ENCODE assay signal across 21 cellular contexts in genomic region chr2:57869763-57870344, GRCh38.
"Had no signal": no experiment of that assay in that cellular context is flagged by ENCODE, and none has a peak within 500 bp of the region (broad histone marks: within the 10 kb centered on the region; RNA-seq: fewer than 3 reads in every experiment).

No MANE protein-coding gene starts in this region.

- H3K27ac Mint-ChIP-seq: activated B cell treated with CpG ODN at 0.5 μM for 24 hours; activated CD4-positive, alpha-beta T cell treated with anti-CD3 and anti-CD28 coated beads, Interleukin-2, amount 10 ng/mL, durations not matched to agents 24 days and 14 days; activated CD8-positive, alpha-beta T cell treated with anti-CD3 and anti-CD28 coated beads, Interleukin-2, amount 10 ng/mL, durations not matched to agents 7 days and 5 days; activated naive CD4-positive, alpha-beta T cell treated with anti-CD3 and anti-CD28 coated beads, Interleukin-2, amount 50 U/mL, for 72 hours; natural killer cell; T-helper 2 cell treated with Interferon-gamma antibody and Interleukin-4, amounts not matched to agents 5 μg/mL and 100 μg/mL, for 36 hours; type B pancreatic cell had no signal

- H3K27me3 Mint-ChIP-seq: activated B cell treated with CpG ODN at 0.5 μM for 24 hours; activated CD4-positive, alpha-beta T cell treated with anti-CD3 and anti-CD28 coated beads, Interleukin-2, amount 10 ng/mL, durations not matched to agents 24 days and 14 days; type B pancreatic cell had no signal

- H3K4me1 ChIP-seq: suprapubic skin had no signal

- H3K36me3 ChIP-seq: suprapubic skin had no signal

- H3K4me3 Mint-ChIP-seq: activated B cell treated with CpG ODN at 0.5 μM for 24 hours; activated CD4-positive, alpha-beta T cell treated with anti-CD3 and anti-CD28 coated beads, Interleukin-2, amount 10 ng/mL, durations not matched to agents 24 days and 14 days; activated CD8-positive, alpha-beta T cell treated with anti-CD3 and anti-CD28 coated beads, Interleukin-2, amount 10 ng/mL, durations not matched to agents 7 days and 5 days; natural killer cell; T-helper 2 cell treated with Interferon-gamma antibody and Interleukin-4, amounts not matched to agents 5 μg/mL and 100 μg/mL, for 36 hours; type B pancreatic cell had no signal

- H3K4me3 ChIP-seq: coronary artery, smooth muscle cell, suprapubic skin had no signal

- H3K36me3 Mint-ChIP-seq: activated naive CD4-positive, alpha-beta T cell treated with anti-CD3 and anti-CD28 coated beads, Interleukin-2, amount 50 U/mL, for 72 hours; natural killer cell; type B pancreatic cell had no signal

- H3K9me3 Mint-ChIP-seq: activated CD4-positive, alpha-beta T cell treated with anti-CD3 and anti-CD28 coated beads, Interleukin-2, amount 10 ng/mL, durations not matched to agents 24 days and 14 days; T-helper 2 cell treated with Interferon-gamma antibody and Interleukin-4, amounts not matched to agents 5 μg/mL and 100 μg/mL, for 36 hours; type B pancreatic cell had no signal

- H3K27ac ChIP-seq: coronary artery, suprapubic skin had no signal

- H3K9me3 ChIP-seq: suprapubic skin had no signal

- DNase-seq: activated B cell treated with CpG ODN at 0.5 μM for 24 hours; activated CD4-positive, alpha-beta T cell treated with anti-CD3 and anti-CD28 coated beads, Interleukin-2, amount 10 ng/mL, durations not matched to agents 24 days and 14 days; activated CD8-positive, alpha-beta memory T cell treated with anti-CD3 and anti-CD28 coated beads, Interleukin-2, amount 50 U/mL, for 4 hours; activated CD8-positive, alpha-beta T cell treated with anti-CD3 and anti-CD28 coated beads, Interleukin-2, amount 10 ng/mL, durations not matched to agents 7 days and 5 days; activated gamma-delta T cell; activated T-cell treated with anti-CD3 and anti-CD28 coated beads, Interleukin-2, amount 50 U/mL, for 48 hours; central memory CD4-positive, alpha-beta T cell; foreskin fibroblast; glutamatergic neuron; mesenchymal stem cell; natural killer cell; right cardiac atrium; stimulated activated CD4-positive, alpha-beta T cell treated with anti-CD3 and anti-CD28 coated beads, Interleukin-4, amount 100 ng/mL, for 4 hours; stimulated activated CD8-positive, alpha-beta memory T cell treated with anti-CD3 and anti-CD28 coated beads, Interleukin-4, amount 100 ng/mL, for 48 hours; stimulated activated naive CD8-positive, alpha-beta T cell treated with anti-CD3 and anti-CD28 coated beads, Interleukin-15, Interleukin-2, amounts not matched to agents 100 U/mL and 50 U/mL, for 24 hours had no signal

- H3K4me2 ChIP-seq: smooth muscle cell had no signal

- H3K27me3 ChIP-seq: suprapubic skin had no signal

- H3K4me1 Mint-ChIP-seq: activated B cell treated with CpG ODN at 0.5 μM for 24 hours; activated CD4-positive, alpha-beta T cell treated with anti-CD3 and anti-CD28 coated beads, Interleukin-2, amount 10 ng/mL, durations not matched to agents 24 days and 14 days; natural killer cell had no signal

- ATAC-seq: activated CD8-positive, alpha-beta T cell treated with anti-CD3 and anti-CD28 coated beads, Interleukin-2, amount 10 ng/mL, durations not matched to agents 7 days and 5 days; activated naive CD4-positive, alpha-beta T cell treated with anti-CD3 and anti-CD28 coated beads, Interleukin-2, amount 50 U/mL, for 72 hours; natural killer cell; right cardiac atrium; stimulated activated naive CD8-positive, alpha-beta T cell treated with anti-CD3 and anti-CD28 coated beads, Interleukin-15, Interleukin-2, amounts not matched to agents 100 U/mL and 50 U/mL, for 24 hours had no signal
